1 cellular context compared by ENCODE assay signal in the genomic region with DNA sequence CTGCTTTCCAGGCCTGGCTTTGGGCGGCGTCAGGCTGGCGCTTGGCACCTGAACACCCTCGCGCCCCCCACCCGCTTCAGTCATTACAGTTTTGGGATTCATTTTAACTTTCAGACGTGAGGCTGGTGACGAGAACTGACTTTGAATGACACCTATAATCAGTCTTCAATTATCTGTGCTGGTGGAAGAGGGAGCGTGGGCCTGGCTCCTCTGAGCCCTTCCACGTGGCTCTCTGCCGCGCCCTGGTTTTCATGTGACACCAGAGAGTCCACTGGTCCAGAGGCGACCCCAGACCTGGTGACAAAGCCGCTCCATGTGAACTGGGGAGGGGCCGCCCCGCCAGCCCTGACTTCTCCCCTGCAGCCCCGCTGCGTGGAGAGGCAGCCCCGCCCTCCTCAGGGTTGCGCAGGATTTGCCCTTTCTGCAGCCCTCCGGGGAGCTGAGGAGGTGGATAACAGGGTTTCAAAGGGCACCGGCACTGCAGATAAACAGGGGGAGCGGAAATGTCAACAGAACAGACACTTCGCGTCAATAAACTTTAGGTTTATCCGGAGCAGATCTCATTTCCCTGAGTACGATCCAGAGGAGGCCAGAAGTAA.
TF ChIP-seq lines count a peak whose summit lies in the region.

No MANE protein-coding gene starts in this region.

TF ChIP-seq in HepG2, 621 proteins besides CTCF, POLR2A, EP300 and RAD21 (continued from another document and continues in another):
- TF ChIP-seq CREM (IDR thresholded peaks at IDR 0.05) (no peak), CREM (CRISPR knock-in tag; IDR thresholded peaks at IDR 0.05) (no peak), ZNF891 (CRISPR knock-in tag; IDR thresholded peaks at IDR 0.05) (no peak), MAF1 (CRISPR knock-in tag; IDR thresholded peaks at IDR 0.05; ENCODE audit: borderline replicate concordance) (no peak), TBP (CRISPR knock-in tag; IDR thresholded peaks at IDR 0.05) (no peak), ZNF337 (CRISPR knock-in tag; IDR thresholded peaks at IDR 0.05; ENCODE audit: borderline replicate concordance, low read depth) (no peak), ATF7 (IDR thresholded peaks at IDR 0.05) (no peak), ATF7 (CRISPR knock-in tag; IDR thresholded peaks at IDR 0.05) (no peak), ZNF879 (CRISPR knock-in tag; IDR thresholded peaks at IDR 0.05) (no peak), AGO2 (optimal IDR thresholded peaks at IDR 0.05; ENCODE audit: low read depth, low read length) (no peak), HDAC1 (CRISPR knock-in tag; IDR thresholded peaks at IDR 0.05) (peak; percentile 77), GZF1 (CRISPR knock-in tag; IDR thresholded peaks at IDR 0.05) (no peak), SUZ12 (IDR thresholded peaks at IDR 0.05; ENCODE audit: low read depth, low read length) (no peak), CBX5 (CRISPR knock-in tag; IDR thresholded peaks at IDR 0.05; ENCODE audit: borderline replicate concordance) (no peak), ARNT (IDR thresholded peaks at IDR 0.05) (no peak), ZNF839 (CRISPR knock-in tag; IDR thresholded peaks at IDR 0.05; ENCODE audit: borderline replicate concordance) (no peak), SALL1 (CRISPR knock-in tag; IDR thresholded peaks at IDR 0.05) (peak; percentile 66), KLF11 (CRISPR knock-in tag; IDR thresholded peaks at IDR 0.05) (no peak), SYNCRIP (IDR thresholded peaks at IDR 0.05; ENCODE audit: insufficient read depth, low read depth, low read length) (no peak), RFX3 (CRISPR knock-in tag; IDR thresholded peaks at IDR 0.05) (no peak), ZNF510 (CRISPR knock-in tag; IDR thresholded peaks at IDR 0.05; ENCODE audit: low read depth) (no peak), ZNF10 (CRISPR knock-in tag; IDR thresholded peaks at IDR 0.05; ENCODE audit: borderline replicate concordance, low read depth) (no peak), SRSF9 (IDR thresholded peaks at IDR 0.05; ENCODE audit: borderline replicate concordance, insufficient read depth, low read depth, low read length, poor library complexity, severe bottlenecking) (no peak), ZNF230 (CRISPR knock-in tag; IDR thresholded peaks at IDR 0.05) (no peak), ZFYVE20 (CRISPR knock-in tag; IDR thresholded peaks at IDR 0.05; ENCODE audit: borderline replicate concordance, low read depth) (no peak), ZSCAN21 (CRISPR knock-in tag; IDR thresholded peaks at IDR 0.05; ENCODE audit: borderline replicate concordance) (no peak), SETDB1 (CRISPR knock-in tag; IDR thresholded peaks at IDR 0.05; ENCODE audit: borderline replicate concordance) (no peak), ARNT2 (CRISPR knock-in tag; IDR thresholded peaks at IDR 0.05; ENCODE audit: low read depth) (no peak), ZKSCAN8 (CRISPR knock-in tag; IDR thresholded peaks at IDR 0.05; ENCODE audit: borderline replicate concordance) (no peak), CBX1 (IDR thresholded peaks at IDR 0.05; ENCODE audit: low read depth) (no peak), BHLHE40 (IDR thresholded peaks at IDR 0.05; ENCODE audit: low read length) (no peak), HMG20B (CRISPR knock-in tag; conservative IDR thresholded peaks at IDR 0.05) (no peak), ZNF570 (CRISPR knock-in tag; IDR thresholded peaks at IDR 0.05; ENCODE audit: borderline replicate concordance) (no peak), ZNF713 (CRISPR knock-in tag; IDR thresholded peaks at IDR 0.05) (no peak), PHB2 (IDR thresholded peaks at IDR 0.05; ENCODE audit: partially characterized antibody) (no peak), HNRNPH1 (optimal IDR thresholded peaks at IDR 0.05; ENCODE audit: low read depth, low read length) (no peak)
- TF ChIP-seq, protein P1, sequence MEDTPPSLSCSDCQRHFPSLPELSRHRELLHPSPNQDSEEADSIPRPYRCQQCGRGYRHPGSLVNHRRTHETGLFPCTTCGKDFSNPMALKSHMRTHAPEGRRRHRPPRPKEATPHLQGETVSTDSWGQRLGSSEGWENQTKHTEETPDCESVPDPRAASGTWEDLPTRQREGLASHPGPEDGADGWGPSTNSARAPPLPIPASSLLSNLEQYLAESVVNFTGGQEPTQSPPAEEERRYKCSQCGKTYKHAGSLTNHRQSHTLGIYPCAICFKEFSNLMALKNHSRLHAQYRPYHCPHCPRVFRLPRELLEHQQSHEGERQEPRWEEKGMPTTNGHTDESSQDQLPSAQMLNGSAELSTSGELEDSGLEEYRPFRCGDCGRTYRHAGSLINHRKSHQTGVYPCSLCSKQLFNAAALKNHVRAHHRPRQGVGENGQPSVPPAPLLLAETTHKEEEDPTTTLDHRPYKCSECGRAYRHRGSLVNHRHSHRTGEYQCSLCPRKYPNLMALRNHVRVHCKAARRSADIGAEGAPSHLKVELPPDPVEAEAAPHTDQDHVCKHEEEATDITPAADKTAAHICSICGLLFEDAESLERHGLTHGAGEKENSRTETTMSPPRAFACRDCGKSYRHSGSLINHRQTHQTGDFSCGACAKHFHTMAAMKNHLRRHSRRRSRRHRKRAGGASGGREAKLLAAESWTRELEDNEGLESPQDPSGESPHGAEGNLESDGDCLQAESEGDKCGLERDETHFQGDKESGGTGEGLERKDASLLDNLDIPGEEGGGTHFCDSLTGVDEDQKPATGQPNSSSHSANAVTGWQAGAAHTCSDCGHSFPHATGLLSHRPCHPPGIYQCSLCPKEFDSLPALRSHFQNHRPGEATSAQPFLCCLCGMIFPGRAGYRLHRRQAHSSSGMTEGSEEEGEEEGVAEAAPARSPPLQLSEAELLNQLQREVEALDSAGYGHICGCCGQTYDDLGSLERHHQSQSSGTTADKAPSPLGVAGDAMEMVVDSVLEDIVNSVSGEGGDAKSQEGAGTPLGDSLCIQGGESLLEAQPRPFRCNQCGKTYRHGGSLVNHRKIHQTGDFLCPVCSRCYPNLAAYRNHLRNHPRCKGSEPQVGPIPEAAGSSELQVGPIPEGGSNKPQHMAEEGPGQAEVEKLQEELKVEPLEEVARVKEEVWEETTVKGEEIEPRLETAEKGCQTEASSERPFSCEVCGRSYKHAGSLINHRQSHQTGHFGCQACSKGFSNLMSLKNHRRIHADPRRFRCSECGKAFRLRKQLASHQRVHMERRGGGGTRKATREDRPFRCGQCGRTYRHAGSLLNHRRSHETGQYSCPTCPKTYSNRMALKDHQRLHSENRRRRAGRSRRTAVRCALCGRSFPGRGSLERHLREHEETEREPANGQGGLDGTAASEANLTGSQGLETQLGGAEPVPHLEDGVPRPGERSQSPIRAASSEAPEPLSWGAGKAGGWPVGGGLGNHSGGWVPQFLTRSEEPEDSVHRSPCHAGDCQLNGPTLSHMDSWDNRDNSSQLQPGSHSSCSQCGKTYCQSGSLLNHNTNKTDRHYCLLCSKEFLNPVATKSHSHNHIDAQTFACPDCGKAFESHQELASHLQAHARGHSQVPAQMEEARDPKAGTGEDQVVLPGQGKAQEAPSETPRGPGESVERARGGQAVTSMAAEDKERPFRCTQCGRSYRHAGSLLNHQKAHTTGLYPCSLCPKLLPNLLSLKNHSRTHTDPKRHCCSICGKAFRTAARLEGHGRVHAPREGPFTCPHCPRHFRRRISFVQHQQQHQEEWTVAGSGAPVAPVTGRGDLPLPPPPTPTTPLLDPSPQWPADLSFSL (CRISPR knock-in tag; IDR thresholded peaks at IDR 0.05): no peak
- TF ChIP-seq, protein P2, sequence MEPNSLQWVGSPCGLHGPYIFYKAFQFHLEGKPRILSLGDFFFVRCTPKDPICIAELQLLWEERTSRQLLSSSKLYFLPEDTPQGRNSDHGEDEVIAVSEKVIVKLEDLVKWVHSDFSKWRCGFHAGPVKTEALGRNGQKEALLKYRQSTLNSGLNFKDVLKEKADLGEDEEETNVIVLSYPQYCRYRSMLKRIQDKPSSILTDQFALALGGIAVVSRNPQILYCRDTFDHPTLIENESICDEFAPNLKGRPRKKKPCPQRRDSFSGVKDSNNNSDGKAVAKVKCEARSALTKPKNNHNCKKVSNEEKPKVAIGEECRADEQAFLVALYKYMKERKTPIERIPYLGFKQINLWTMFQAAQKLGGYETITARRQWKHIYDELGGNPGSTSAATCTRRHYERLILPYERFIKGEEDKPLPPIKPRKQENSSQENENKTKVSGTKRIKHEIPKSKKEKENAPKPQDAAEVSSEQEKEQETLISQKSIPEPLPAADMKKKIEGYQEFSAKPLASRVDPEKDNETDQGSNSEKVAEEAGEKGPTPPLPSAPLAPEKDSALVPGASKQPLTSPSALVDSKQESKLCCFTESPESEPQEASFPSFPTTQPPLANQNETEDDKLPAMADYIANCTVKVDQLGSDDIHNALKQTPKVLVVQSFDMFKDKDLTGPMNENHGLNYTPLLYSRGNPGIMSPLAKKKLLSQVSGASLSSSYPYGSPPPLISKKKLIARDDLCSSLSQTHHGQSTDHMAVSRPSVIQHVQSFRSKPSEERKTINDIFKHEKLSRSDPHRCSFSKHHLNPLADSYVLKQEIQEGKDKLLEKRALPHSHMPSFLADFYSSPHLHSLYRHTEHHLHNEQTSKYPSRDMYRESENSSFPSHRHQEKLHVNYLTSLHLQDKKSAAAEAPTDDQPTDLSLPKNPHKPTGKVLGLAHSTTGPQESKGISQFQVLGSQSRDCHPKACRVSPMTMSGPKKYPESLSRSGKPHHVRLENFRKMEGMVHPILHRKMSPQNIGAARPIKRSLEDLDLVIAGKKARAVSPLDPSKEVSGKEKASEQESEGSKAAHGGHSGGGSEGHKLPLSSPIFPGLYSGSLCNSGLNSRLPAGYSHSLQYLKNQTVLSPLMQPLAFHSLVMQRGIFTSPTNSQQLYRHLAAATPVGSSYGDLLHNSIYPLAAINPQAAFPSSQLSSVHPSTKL (CRISPR knock-in tag; IDR thresholded peaks at IDR 0.05): peak; percentile 55; the same call in 1 of the 2 replicates
- TF ChIP-seq, protein P3, sequence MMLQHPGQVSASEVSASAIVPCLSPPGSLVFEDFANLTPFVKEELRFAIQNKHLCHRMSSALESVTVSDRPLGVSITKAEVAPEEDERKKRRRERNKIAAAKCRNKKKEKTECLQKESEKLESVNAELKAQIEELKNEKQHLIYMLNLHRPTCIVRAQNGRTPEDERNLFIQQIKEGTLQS (CRISPR knock-in tag; IDR thresholded peaks at IDR 0.05): no peak
- TF ChIP-seq, protein P4, sequence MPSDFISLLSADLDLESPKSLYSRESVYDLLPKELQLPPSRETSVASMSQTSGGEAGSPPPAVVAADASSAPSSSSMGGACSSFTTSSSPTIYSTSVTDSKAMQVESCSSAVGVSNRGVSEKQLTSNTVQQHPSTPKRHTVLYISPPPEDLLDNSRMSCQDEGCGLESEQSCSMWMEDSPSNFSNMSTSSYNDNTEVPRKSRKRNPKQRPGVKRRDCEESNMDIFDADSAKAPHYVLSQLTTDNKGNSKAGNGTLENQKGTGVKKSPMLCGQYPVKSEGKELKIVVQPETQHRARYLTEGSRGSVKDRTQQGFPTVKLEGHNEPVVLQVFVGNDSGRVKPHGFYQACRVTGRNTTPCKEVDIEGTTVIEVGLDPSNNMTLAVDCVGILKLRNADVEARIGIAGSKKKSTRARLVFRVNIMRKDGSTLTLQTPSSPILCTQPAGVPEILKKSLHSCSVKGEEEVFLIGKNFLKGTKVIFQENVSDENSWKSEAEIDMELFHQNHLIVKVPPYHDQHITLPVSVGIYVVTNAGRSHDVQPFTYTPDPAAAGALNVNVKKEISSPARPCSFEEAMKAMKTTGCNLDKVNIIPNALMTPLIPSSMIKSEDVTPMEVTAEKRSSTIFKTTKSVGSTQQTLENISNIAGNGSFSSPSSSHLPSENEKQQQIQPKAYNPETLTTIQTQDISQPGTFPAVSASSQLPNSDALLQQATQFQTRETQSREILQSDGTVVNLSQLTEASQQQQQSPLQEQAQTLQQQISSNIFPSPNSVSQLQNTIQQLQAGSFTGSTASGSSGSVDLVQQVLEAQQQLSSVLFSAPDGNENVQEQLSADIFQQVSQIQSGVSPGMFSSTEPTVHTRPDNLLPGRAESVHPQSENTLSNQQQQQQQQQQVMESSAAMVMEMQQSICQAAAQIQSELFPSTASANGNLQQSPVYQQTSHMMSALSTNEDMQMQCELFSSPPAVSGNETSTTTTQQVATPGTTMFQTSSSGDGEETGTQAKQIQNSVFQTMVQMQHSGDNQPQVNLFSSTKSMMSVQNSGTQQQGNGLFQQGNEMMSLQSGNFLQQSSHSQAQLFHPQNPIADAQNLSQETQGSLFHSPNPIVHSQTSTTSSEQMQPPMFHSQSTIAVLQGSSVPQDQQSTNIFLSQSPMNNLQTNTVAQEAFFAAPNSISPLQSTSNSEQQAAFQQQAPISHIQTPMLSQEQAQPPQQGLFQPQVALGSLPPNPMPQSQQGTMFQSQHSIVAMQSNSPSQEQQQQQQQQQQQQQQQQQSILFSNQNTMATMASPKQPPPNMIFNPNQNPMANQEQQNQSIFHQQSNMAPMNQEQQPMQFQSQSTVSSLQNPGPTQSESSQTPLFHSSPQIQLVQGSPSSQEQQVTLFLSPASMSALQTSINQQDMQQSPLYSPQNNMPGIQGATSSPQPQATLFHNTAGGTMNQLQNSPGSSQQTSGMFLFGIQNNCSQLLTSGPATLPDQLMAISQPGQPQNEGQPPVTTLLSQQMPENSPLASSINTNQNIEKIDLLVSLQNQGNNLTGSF (CRISPR knock-in tag; IDR thresholded peaks at IDR 0.05): no peak
- TF ChIP-seq, protein P5, sequence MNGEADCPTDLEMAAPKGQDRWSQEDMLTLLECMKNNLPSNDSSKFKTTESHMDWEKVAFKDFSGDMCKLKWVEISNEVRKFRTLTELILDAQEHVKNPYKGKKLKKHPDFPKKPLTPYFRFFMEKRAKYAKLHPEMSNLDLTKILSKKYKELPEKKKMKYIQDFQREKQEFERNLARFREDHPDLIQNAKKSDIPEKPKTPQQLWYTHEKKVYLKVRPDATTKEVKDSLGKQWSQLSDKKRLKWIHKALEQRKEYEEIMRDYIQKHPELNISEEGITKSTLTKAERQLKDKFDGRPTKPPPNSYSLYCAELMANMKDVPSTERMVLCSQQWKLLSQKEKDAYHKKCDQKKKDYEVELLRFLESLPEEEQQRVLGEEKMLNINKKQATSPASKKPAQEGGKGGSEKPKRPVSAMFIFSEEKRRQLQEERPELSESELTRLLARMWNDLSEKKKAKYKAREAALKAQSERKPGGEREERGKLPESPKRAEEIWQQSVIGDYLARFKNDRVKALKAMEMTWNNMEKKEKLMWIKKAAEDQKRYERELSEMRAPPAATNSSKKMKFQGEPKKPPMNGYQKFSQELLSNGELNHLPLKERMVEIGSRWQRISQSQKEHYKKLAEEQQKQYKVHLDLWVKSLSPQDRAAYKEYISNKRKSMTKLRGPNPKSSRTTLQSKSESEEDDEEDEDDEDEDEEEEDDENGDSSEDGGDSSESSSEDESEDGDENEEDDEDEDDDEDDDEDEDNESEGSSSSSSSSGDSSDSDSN (CRISPR knock-in tag; IDR thresholded peaks at IDR 0.05): no peak
- TF ChIP-seq, protein P6, sequence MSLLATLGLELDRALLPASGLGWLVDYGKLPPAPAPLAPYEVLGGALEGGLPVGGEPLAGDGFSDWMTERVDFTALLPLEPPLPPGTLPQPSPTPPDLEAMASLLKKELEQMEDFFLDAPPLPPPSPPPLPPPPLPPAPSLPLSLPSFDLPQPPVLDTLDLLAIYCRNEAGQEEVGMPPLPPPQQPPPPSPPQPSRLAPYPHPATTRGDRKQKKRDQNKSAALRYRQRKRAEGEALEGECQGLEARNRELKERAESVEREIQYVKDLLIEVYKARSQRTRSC (CRISPR knock-in tag; IDR thresholded peaks at IDR 0.05; ENCODE audit: low read depth): no peak
- TF ChIP-seq, protein P7, sequence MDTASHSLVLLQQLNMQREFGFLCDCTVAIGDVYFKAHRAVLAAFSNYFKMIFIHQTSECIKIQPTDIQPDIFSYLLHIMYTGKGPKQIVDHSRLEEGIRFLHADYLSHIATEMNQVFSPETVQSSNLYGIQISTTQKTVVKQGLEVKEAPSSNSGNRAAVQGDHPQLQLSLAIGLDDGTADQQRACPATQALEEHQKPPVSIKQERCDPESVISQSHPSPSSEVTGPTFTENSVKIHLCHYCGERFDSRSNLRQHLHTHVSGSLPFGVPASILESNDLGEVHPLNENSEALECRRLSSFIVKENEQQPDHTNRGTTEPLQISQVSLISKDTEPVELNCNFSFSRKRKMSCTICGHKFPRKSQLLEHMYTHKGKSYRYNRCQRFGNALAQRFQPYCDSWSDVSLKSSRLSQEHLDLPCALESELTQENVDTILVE (CRISPR knock-in tag; IDR thresholded peaks at IDR 0.05): no peak
